Comparison of ENCODE assay signal across 11 cellular contexts in the genomic region with DNA sequence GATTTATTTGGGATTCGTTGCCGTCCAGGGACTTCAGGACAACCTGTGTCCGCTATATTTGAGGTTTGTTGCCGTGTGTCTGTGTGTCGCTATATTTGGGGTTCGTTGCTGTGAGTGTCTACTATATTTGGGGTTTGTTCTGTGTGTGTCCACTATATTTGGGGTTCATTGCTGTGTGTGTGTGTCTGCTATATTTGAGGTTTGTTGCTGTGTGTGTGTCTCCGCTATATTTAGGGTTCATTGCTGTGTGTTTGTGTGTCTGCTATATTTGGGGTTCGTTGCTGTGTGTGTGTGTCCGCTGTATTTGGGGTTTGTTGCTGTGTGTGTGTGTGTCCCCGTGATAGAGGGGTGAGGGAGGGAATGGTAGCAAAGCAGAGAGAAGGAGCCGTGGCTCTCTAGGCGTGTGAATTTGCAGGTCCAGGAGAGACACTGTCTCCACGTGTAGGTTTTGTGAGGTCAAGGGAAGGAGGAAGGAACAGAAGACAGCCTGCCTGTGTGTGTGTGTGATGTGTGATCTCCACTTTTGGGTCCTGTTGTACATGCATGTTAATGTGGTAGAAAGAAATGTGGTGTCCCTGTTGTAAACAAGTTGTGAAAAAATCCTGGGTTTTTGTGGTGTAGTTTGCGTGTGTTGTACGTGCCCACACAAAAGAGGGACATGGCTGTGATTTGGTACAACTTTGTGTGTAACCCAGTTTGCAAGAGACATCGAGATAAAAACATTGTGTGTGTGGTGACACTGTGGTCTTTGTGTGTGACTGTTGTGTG. TPM values are rescaled to one million over a fixed set of nuclear protein-coding genes. Genes with fewer than 3 reads are reported as not detected.
A peak's percentile ranks its signal among the peaks of the same experiment; 100 is the strongest.
DNase-seq lines count a peak whose midpoint lies in the region; ATAC-seq, FAIRE-seq and TF ChIP-seq lines count a peak whose summit lies in the region.
"Had no signal": no experiment of that assay in that cellular context is flagged by ENCODE, and none has a peak within 500 bp of the region (broad histone marks: within the 10 kb centered on the region; RNA-seq: fewer than 3 reads in every experiment).

No MANE protein-coding gene starts in this region.

- H3K4me1 ChIP-seq in Peyer's patch, result peaks cover 0 to 37% (median 15%) of the 10 kb centered on the region in 4 donors
- H3K4me1 ChIP-seq in gastroesophageal sphincter, result peaks cover 0 to 61% (median 19%) of the 10 kb centered on the region in 3 donors
- peaks cover 35% of the 10 kb centered on the region for H3K4me1 ChIP-seq in skeletal muscle satellite cell (ENCODE audit: control insufficient read depth, insufficient read depth, low read length)

- H3K9me3 ChIP-seq in Peyer's patch, result no peaks in the 10 kb centered on the region
- no peaks in the 10 kb centered on the region for H3K9me3 ChIP-seq in gastroesophageal sphincter
- H3K9me3 ChIP-seq in skeletal muscle satellite cell (replicated peaks; ENCODE audit: low read length), result no peaks in the 10 kb centered on the region

- no peak for TF ChIP-seq EP300 in gastroesophageal sphincter (IDR thresholded peaks at IDR 0.05)

- 15 to 36% methylated on average over 8 to 12 of the region's 16 CpGs for WGBS in gastroesophageal sphincter (ENCODE audit: low coverage in 1 of 2), 2 donors

- DNase-seq in Peyer's patch (no peak), frontal cortex (ENCODE audit: low spot score in 2 of 2) (no peak), caudate nucleus (lab: John Stamatoyannopoulos, UW) (no peak)
- DNase-seq in stimulated activated CD4-positive, alpha-beta T cell treated with anti-CD3 and anti-CD28 coated beads, Interleukin-12 subunit alpha, Interleukin-12 subunit beta, amount 100 ng/mL, for 4 hours, result no peak
- DNase-seq: activated T-cell treated with anti-CD3 and anti-CD28 coated beads, Interleukin-2, amount 50 U/mL, for 1 hour; effector memory CD8-positive, alpha-beta T cell; stimulated activated naive B cell treated with anti-CD40 and anti-IgM and Interleukin-4, amounts not matched to agents 10 μg/mL and 1 μg/mL and 100 μg/mL, for 72 hours had no signal

- peak overlapping the region; percentile 87 for H3K4me2 ChIP-seq in skeletal muscle satellite cell (ENCODE audit: low read length)

- H3K36me3 ChIP-seq in Peyer's patch (no peaks in the 10 kb centered on the region), gastroesophageal sphincter (no peaks in the 10 kb centered on the region), skeletal muscle satellite cell (ENCODE audit: insufficient read depth, low read length) (no peaks in the 10 kb centered on the region)

- TF ChIP-seq CTCF in GM12875 (IDR thresholded peaks at IDR 0.05; ENCODE audit: borderline replicate concordance, insufficient read depth, low read depth, low read length) (no peak), Peyer's patch (IDR thresholded peaks at IDR 0.05) (no peak), gastroesophageal sphincter (IDR thresholded peaks at IDR 0.05) (no peak)

- H3K27me3 ChIP-seq in Peyer's patch, result no peaks in the 10 kb centered on the region
- no peaks in the 10 kb centered on the region for H3K27me3 ChIP-seq in gastroesophageal sphincter
- peaks cover 6% of the 10 kb centered on the region for H3K27me3 ChIP-seq in skeletal muscle satellite cell (ENCODE audit: control insufficient read depth, insufficient read depth, low read length)

- ATAC-seq in gastroesophageal sphincter, result no peak
- no peak for ATAC-seq in GM18907 (IDR thresholded peaks at IDR 0.05; ENCODE audit: unreplicated experiment)

- peak overlapping the region; percentile 84 for H3K9ac ChIP-seq in skeletal muscle satellite cell (ENCODE audit: low read depth, low read length)

- H3K27ac ChIP-seq in Peyer's patch (peak overlapping the region in 3 of 4 donors; percentile 90 to 96 (median 95)), gastroesophageal sphincter (peak overlapping the region in 3 of 4 donors; percentile 91 to 96 (median 92)), caudate nucleus (ENCODE audit: low read depth, low read length) (no peak overlapping the region)

- no peak for TF ChIP-seq POLR2A in Peyer's patch (IDR thresholded peaks at IDR 0.05)
- TF ChIP-seq POLR2A in gastroesophageal sphincter (IDR thresholded peaks at IDR 0.05), result no peak

- H3K4me3 ChIP-seq in GM12875 (ENCODE audit: low read depth, low read length) (peak overlapping the region; percentile 83), Peyer's patch (peak overlapping the region; percentile 84 to 100 (median 86)), gastroesophageal sphincter (peak overlapping the region; percentile 72 to 90), skeletal muscle satellite cell (ENCODE audit: low read length) (peak overlapping the region; percentile 96)

- no peak for FAIRE-seq in frontal cortex (lab: Jason Lieb, UNC)

RNA-seq across cellular contexts. Expression of a gene that starts 56.2 kb away (rescaled TPM):
- total RNA-seq in Peyer's patch, result 100 to 1,000 TPM; 105 to 122 (median 112) TPM
- total RNA-seq in gastroesophageal sphincter, result 10 to 100 TPM; 68.3 to 94.7 (median 69.9) TPM
- 40.4 and 63.6 TPM in 2 replicates for total RNA-seq in skeletal muscle satellite cell (2012; rRNA removed)
- 8.2 TPM for total RNA-seq in frontal cortex
